Comparison of ENCODE assay signal across 25 cellular contexts in the genomic region with DNA sequence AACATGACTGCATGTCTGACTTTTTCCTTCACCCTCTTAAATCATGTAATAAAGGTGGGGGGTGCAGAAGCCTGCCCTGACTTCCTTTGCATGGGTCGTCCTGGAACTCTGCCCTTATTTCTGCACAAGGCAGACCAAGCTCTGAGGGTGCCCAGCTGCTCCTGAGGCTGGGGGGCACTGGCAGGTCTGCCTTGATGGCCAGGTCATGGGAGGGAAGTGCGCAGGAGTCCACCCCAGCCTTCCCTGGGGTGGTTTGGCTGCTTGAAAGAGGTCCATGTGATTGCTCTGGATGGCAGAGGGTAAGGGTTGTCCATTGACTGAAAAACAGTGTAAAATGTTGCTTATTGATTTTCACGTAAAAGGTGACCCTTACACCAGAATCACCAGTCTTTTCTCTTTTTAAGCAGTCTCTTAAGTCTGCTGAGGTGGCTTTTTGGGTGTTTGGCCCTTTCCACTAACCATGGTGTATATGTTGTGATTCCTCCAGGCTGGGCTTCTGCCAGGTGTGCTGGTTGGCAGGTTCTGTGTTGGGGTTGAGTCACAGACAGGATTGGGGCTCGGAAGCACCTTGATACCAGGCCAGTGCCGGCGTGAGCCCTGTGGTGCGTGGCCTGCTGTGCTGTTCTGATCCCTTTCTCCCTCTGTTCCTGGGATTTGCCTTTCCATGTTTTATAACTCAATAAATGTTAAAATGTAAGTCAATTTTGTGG. TPM values are rescaled to one million over a fixed set of nuclear protein-coding genes. Genes with fewer than 3 reads are reported as not detected.
"Had no signal": no experiment of that assay in that cellular context is flagged by ENCODE, and none has a peak within 500 bp of the region (broad histone marks: within the 10 kb centered on the region; RNA-seq: fewer than 3 reads in every experiment).

No MANE protein-coding gene starts in this region.

- H3K4me1 Mint-ChIP-seq: activated CD4-positive, alpha-beta T cell treated with anti-CD3 and anti-CD28 coated beads for 36 hours; memory B cell; neural crest cell; stimulated activated effector memory CD8-positive, alpha-beta T cell treated with anti-CD3 and anti-CD28 coated beads, Interleukin-12 subunit alpha, Interleukin-12 subunit beta, amount 100 ng/mL, for 72 hours; WTC11 had no signal

- H3K4me1 ChIP-seq: body of pancreas, colonic mucosa, left lung, upper lobe of left lung had no signal

- H3K4me3 Mint-ChIP-seq: activated CD4-positive, alpha-beta T cell treated with anti-CD3 and anti-CD28 coated beads for 36 hours; activated naive CD8-positive, alpha-beta T cell treated with anti-CD3 and anti-CD28 coated beads for 36 hours; endodermal cell; memory B cell; neural crest cell; stimulated activated effector memory CD8-positive, alpha-beta T cell treated with anti-CD3 and anti-CD28 coated beads, Interleukin-12 subunit alpha, Interleukin-12 subunit beta, amount 100 ng/mL, for 72 hours; T-helper 2 cell treated with Interferon-gamma antibody and Interleukin-4, amounts not matched to agents 5 μg/mL and 100 μg/mL, for 36 hours; WTC11 had no signal

- H3K4me3 ChIP-seq: body of pancreas, colonic mucosa, left lung, smooth muscle cell, thoracic aorta, upper lobe of left lung had no signal

- ATAC-seq: activated CD4-positive, alpha-beta T cell treated with anti-CD3 and anti-CD28 coated beads for 36 hours; body of pancreas; left lung; sciatic nerve; stimulated activated effector memory CD8-positive, alpha-beta T cell treated with anti-CD3 and anti-CD28 coated beads, Interleukin-12 subunit alpha, Interleukin-12 subunit beta, amount 100 ng/mL, for 72 hours; WTC11 had no signal

- H3K27ac Mint-ChIP-seq: activated CD4-positive, alpha-beta T cell treated with anti-CD3 and anti-CD28 coated beads for 36 hours; activated naive CD8-positive, alpha-beta T cell treated with anti-CD3 and anti-CD28 coated beads for 36 hours; endodermal cell; memory B cell; stimulated activated effector memory CD8-positive, alpha-beta T cell treated with anti-CD3 and anti-CD28 coated beads, Interleukin-12 subunit alpha, Interleukin-12 subunit beta, amount 100 ng/mL, for 72 hours; T-helper 2 cell treated with Interferon-gamma antibody and Interleukin-4, amounts not matched to agents 5 μg/mL and 100 μg/mL, for 36 hours; WTC11 had no signal

- H3K27me3 ChIP-seq: body of pancreas, colonic mucosa, left lung, upper lobe of left lung had no signal

- DNase-seq: activated CD4-positive, alpha-beta T cell treated with anti-CD3 and anti-CD28 coated beads for 36 hours; activated CD4-positive, alpha-beta T cell treated with anti-CD3 and anti-CD28 coated beads, Interleukin-2, amount 50 U/mL, for 48 hours; activated naive CD4-positive, alpha-beta T cell; activated naive CD8-positive, alpha-beta T cell treated with anti-CD3 and anti-CD28 coated beads for 36 hours; amygdala; central memory CD4-positive, alpha-beta T cell; colonic mucosa; endodermal cell; stimulated activated CD4-positive, alpha-beta T cell treated with anti-CD3 and anti-CD28 coated beads, Interleukin-4, amount 100 ng/mL, for 24 hours had no signal

- H3K27ac ChIP-seq: colonic mucosa, left lung, thoracic aorta, upper lobe of left lung had no signal

- H3K4me2 ChIP-seq: smooth muscle cell had no signal

- H3K9me3 ChIP-seq: body of pancreas, colonic mucosa, left lung, thoracic aorta, upper lobe of left lung had no signal

- H3K27me3 Mint-ChIP-seq: activated CD4-positive, alpha-beta T cell treated with anti-CD3 and anti-CD28 coated beads for 36 hours; activated naive CD8-positive, alpha-beta T cell treated with anti-CD3 and anti-CD28 coated beads for 36 hours; memory B cell had no signal

- H3K9me3 Mint-ChIP-seq: activated naive CD8-positive, alpha-beta T cell treated with anti-CD3 and anti-CD28 coated beads for 36 hours; neural crest cell; stimulated activated effector memory CD8-positive, alpha-beta T cell treated with anti-CD3 and anti-CD28 coated beads, Interleukin-12 subunit alpha, Interleukin-12 subunit beta, amount 100 ng/mL, for 72 hours; T-helper 2 cell treated with Interferon-gamma antibody and Interleukin-4, amounts not matched to agents 5 μg/mL and 100 μg/mL, for 36 hours; WTC11 had no signal

RNA-seq across cellular contexts. Expression of gene HPR, which starts 50.0 kb away (rescaled TPM):
- total RNA-seq: activated CD4-positive, alpha-beta T cell treated with anti-CD3 and anti-CD28 coated beads for 36 hours; activated naive CD8-positive, alpha-beta T cell treated with anti-CD3 and anti-CD28 coated beads for 36 hours; body of pancreas; epithelial cell of proximal tubule; kidney epithelial cell; mononuclear cell; neural crest cell; osteocyte; pulmonary artery endothelial cell; smooth muscle cell; WTC11 had no signal
- polyA plus RNA-seq: smooth muscle cell had no signal

RNA-seq across cellular contexts. Expression of gene HP, which starts 58.8 kb away (rescaled TPM):
- total RNA-seq: activated CD4-positive, alpha-beta T cell treated with anti-CD3 and anti-CD28 coated beads for 36 hours; activated naive CD8-positive, alpha-beta T cell treated with anti-CD3 and anti-CD28 coated beads for 36 hours; epithelial cell of proximal tubule; kidney epithelial cell; neural crest cell; osteocyte; pulmonary artery endothelial cell; smooth muscle cell had no signal

RNA-seq across cellular contexts. Expression of gene PMFBP1, which starts 58.9 kb away (rescaled TPM):
- total RNA-seq: kidney epithelial cell had no signal
